In genomic region chr1:109771712-109772657, GRCh38 we compare ENCODE assay signal across 22 cellular contexts. TPM values are rescaled to one million over a fixed set of nuclear protein-coding genes. Genes with fewer than 3 reads are reported as not detected.
DNase-seq lines count a peak whose midpoint lies in the region; ATAC-seq, FAIRE-seq and TF ChIP-seq lines count a peak whose summit lies in the region.
"Had no signal": no experiment of that assay in that cellular context is flagged by ENCODE, and none has a peak within 500 bp of the region (broad histone marks: within the 10 kb centered on the region; RNA-seq: fewer than 3 reads in every experiment).

No MANE protein-coding gene starts in this region.

- no peaks in the 10 kb centered on the region for H3K36me3 Mint-ChIP-seq in natural killer cell treated with Interleukin-12 subunit alpha and Interleukin-12 subunit beta and Interleukin-15 and Interleukin-18, amount 100 ng/mL, for 72 hours
- no peaks in the 10 kb centered on the region for H3K36me3 Mint-ChIP-seq in natural killer cell
- H3K36me3 Mint-ChIP-seq: CD4-positive, CD25-positive, alpha-beta regulatory T cell had no signal

- no peak overlapping the region for H3K4me3 Mint-ChIP-seq in natural killer cell treated with Interleukin-12 subunit alpha and Interleukin-12 subunit beta and Interleukin-15 and Interleukin-18, amount 100 ng/mL, for 72 hours
- no peak overlapping the region for H3K4me3 Mint-ChIP-seq in natural killer cell
- H3K4me3 Mint-ChIP-seq: CD4-positive, CD25-positive, alpha-beta regulatory T cell; stimulated activated naive CD8-positive, alpha-beta T cell treated with anti-CD3 and anti-CD28 coated beads, Interleukin-15, Interleukin-2, amounts not matched to agents 100 ng/mL and 50 ng/mL, for 24 hours; T-helper 1 cell treated with Interleukin-12 subunit alpha and Interleukin-12 subunit beta and Interleukin-4 antibody, amounts not matched to agents 30 μg/mL and 1 μg/mL, for 36 hours had no signal

- H3K27me3 ChIP-seq in H1 (replicated peaks in 1 of 4; ENCODE audit: control insufficient read depth in 3 of 4, extremely low read depth in 1 of 4, insufficient read depth in 3 of 4, low read length in 3 of 4): no peaks in the 10 kb centered on the region; a peak in 2 of 7 replicates
- no peaks in the 10 kb centered on the region for H3K27me3 ChIP-seq in uterus
- H3K27me3 ChIP-seq in A673 (replicated peaks; ENCODE audit: insufficient read depth, low read depth, low read length, poor library complexity): no peaks in the 10 kb centered on the region
- H3K27me3 ChIP-seq in breast epithelium: no peaks in the 10 kb centered on the region
- H3K27me3 ChIP-seq: heart left ventricle had no signal

- H3K9me3 ChIP-seq in H1 (ENCODE audit: insufficient read depth in 2 of 2, low read depth in 1 of 2, low read length in 1 of 2) (no peaks in the 10 kb centered on the region), mucosa of descending colon (no peaks in the 10 kb centered on the region), uterus (no peaks in the 10 kb centered on the region), A673 (ENCODE audit: low read depth, low read length, poor library complexity, severe bottlenecking) (no peaks in the 10 kb centered on the region), breast epithelium (no peaks in the 10 kb centered on the region)
- H3K9me3 ChIP-seq: heart left ventricle had no signal

- TF ChIP-seq POLR2A in H1 (IDR thresholded peaks at IDR 0.05; ENCODE audit: control extremely low read depth in 1 of 2, low read depth in 2 of 2, low read length in 2 of 2): no peak
- TF ChIP-seq POLR2A in uterus (IDR thresholded peaks at IDR 0.05): no peak
- TF ChIP-seq POLR2A in breast epithelium (IDR thresholded peaks at IDR 0.05): no peak

- no peaks in the 10 kb centered on the region for H4K20me1 ChIP-seq in H1 (replicated peaks in 1 of 2; ENCODE audit: control insufficient read depth in 1 of 2, insufficient read depth in 2 of 2, low read length in 2 of 2)

- DNase-seq in natural killer cell treated with Interleukin-12 subunit alpha and Interleukin-12 subunit beta and Interleukin-15 and Interleukin-18, amount 100 ng/mL, for 72 hours (ENCODE audit: low spot score): peak; percentile 26
- DNase-seq in natural killer cell (no peak), H1 (ENCODE audit: low read depth in 1 of 2, low spot score in 2 of 2) (no peak), mucosa of descending colon (peak in 2 of 3 donors; percentile 25 to 32), uterus (peak; percentile 8 to 9), A673 (ENCODE audit: low spot score) (no peak), breast epithelium (ENCODE audit: low spot score in 2 of 2) (no peak)
- DNase-seq: amniotic stem cell; CD4-positive, CD25-positive, alpha-beta regulatory T cell; cerebellar nuclear complex; DMS53; NCI-H187 treated with DMSO at 0.1 percent for 48 hours; NCI-H345; SHP77; WERI-Rb-1 had no signal

- no peak overlapping the region for H2BK12ac ChIP-seq in H1 (ENCODE audit: low read depth, low read length)

- H3K56ac ChIP-seq in H1 (replicated peaks; ENCODE audit: insufficient read length, low read depth, low read length): no peak overlapping the region

- no peak overlapping the region for H2BK15ac ChIP-seq in H1 (ENCODE audit: low read length)

- no peak overlapping the region for H3K23ac ChIP-seq in H1 (ENCODE audit: insufficient read length)

- no peak overlapping the region for H3K18ac ChIP-seq in H1 (ENCODE audit: extremely low read depth, low read length)

- no peak overlapping the region for H2BK5ac ChIP-seq in H1 (ENCODE audit: low read depth, low read length)

- no peak overlapping the region for H2BK20ac ChIP-seq in H1 (ENCODE audit: low read length)

- H3K79me1 ChIP-seq in H1 (ENCODE audit: low read depth, low read length): no peaks in the 10 kb centered on the region

- intact Hi-C loops in natural killer cell (cut with micrococcal nuclease): no loop called here
- intact Hi-C loops in mucosa of descending colon (cut with DNase I, micrococcal nuclease): loop anchor here (5.0 kb wide), 1 partner anchor 130 kb away; no protein-coding TSS in a partner anchor
- intact Hi-C loops in uterus (cut with DNase I; ENCODE audit: low total_unique reads): loop anchor here (5.0 kb wide), 1 partner anchor 130 kb away; no protein-coding TSS in a partner anchor
- intact Hi-C loops in A673 (cut with micrococcal nuclease; ENCODE audit: unreplicated experiment): loop anchor here (5.0 to 10.0 kb wide), 3 partner anchors 130 to 343 kb away; partner anchors contain the start of gene UBL4B
- intact Hi-C loops in breast epithelium (cut with DNase I; ENCODE audit: low total_unique reads): loop anchor here (10.0 kb wide), 1 partner anchor 137 kb away; no protein-coding TSS in a partner anchor

- H3K27ac Mint-ChIP-seq in natural killer cell treated with Interleukin-12 subunit alpha and Interleukin-12 subunit beta and Interleukin-15 and Interleukin-18, amount 100 ng/mL, for 72 hours: no peak overlapping the region
- H3K27ac Mint-ChIP-seq in natural killer cell: peak overlapping the region in 1 of 2 donors; percentile 39
- H3K27ac Mint-ChIP-seq: stimulated activated naive CD8-positive, alpha-beta T cell treated with anti-CD3 and anti-CD28 coated beads, Interleukin-15, Interleukin-2, amounts not matched to agents 100 ng/mL and 50 ng/mL, for 24 hours; T-helper 1 cell treated with Interleukin-12 subunit alpha and Interleukin-12 subunit beta and Interleukin-4 antibody, amounts not matched to agents 30 μg/mL and 1 μg/mL, for 36 hours had no signal

- FAIRE-seq in H1 (lab: Jason Lieb, UNC): no peak
- FAIRE-seq: endometrium had no signal

- POLR2A ChIA-PET in H1 (lab: Charles Lee; ENCODE audit: partially characterized antibody): interaction anchor here (1.7 kb wide), 1 partner anchor 32 kb away, joined by 3 read pairs; no protein-coding TSS in a partner anchor
- POLR2A ChIA-PET in A673 (lab: Charles Lee; ENCODE audit: low non-redundant PET): no interaction called here

- 0 out of 2 replicates have a peak, but pooled peaks cover 1% of the 10 kb centered on the region for H3K23me2 ChIP-seq in H1 (ENCODE audit: low read depth, low read length)

- peaks cover 21 to 27% of the 10 kb centered on the region in 2 donors for H3K27me3 Mint-ChIP-seq in natural killer cell treated with Interleukin-12 subunit alpha and Interleukin-12 subunit beta and Interleukin-15 and Interleukin-18, amount 100 ng/mL, for 72 hours
- H3K27me3 Mint-ChIP-seq in natural killer cell (ENCODE audit: low read depth in 2 of 2): peaks cover 20 to 27% of the 10 kb centered on the region in 2 donors
- H3K27me3 Mint-ChIP-seq: stimulated activated naive CD8-positive, alpha-beta T cell treated with anti-CD3 and anti-CD28 coated beads, Interleukin-15, Interleukin-2, amounts not matched to agents 100 ng/mL and 50 ng/mL, for 24 hours had no signal

- H2BK120ac ChIP-seq in H1 (replicated peaks; ENCODE audit: low read depth, low read length): no peak overlapping the region

- H3K27ac ChIP-seq in H1 (ENCODE audit: low read depth, low read length) (no peak overlapping the region), uterus (no peak overlapping the region), A673 (ENCODE audit: low read depth, low read length, poor library complexity, severe bottlenecking) (no peak overlapping the region), breast epithelium (no peak overlapping the region)
- H3K27ac ChIP-seq: heart left ventricle, WERI-Rb-1 had no signal

- no peak overlapping the region for H4K5ac ChIP-seq in H1 (ENCODE audit: insufficient read length, low read depth, low read length)

- H3K14ac ChIP-seq in H1 (ENCODE audit: insufficient read length): no peak overlapping the region

- TF ChIP-seq EP300 in H1 (IDR thresholded peaks at IDR 0.05; ENCODE audit: borderline replicate concordance in 1 of 2, low read depth in 2 of 2, low read length in 2 of 2): no peak

- H2AFZ ChIP-seq in H1 (ENCODE audit: low read length): no peak overlapping the region

- H3K36me3 ChIP-seq in H1 (ENCODE audit: control insufficient read depth in 2 of 4, insufficient read depth in 4 of 4, low read length in 3 of 4) (no peaks in the 10 kb centered on the region), mucosa of descending colon (ENCODE audit: low read depth) (no peaks in the 10 kb centered on the region), uterus (no peaks in the 10 kb centered on the region), A673 (ENCODE audit: insufficient read depth, low read length, poor library complexity, severe bottlenecking) (no peaks in the 10 kb centered on the region), breast epithelium (no peaks in the 10 kb centered on the region)
- H3K36me3 ChIP-seq: heart left ventricle, WERI-Rb-1 had no signal

- H3K4me2 ChIP-seq in H1 (ENCODE audit: insufficient read depth in 1 of 2, low read depth in 2 of 2, low read length in 2 of 2): no peak overlapping the region

- H3K9me3 Mint-ChIP-seq in natural killer cell treated with Interleukin-12 subunit alpha and Interleukin-12 subunit beta and Interleukin-15 and Interleukin-18, amount 100 ng/mL, for 72 hours: no peaks in the 10 kb centered on the region
- H3K9me3 Mint-ChIP-seq in natural killer cell: no peaks in the 10 kb centered on the region
- H3K9me3 Mint-ChIP-seq: CD4-positive, CD25-positive, alpha-beta regulatory T cell; stimulated activated naive CD8-positive, alpha-beta T cell treated with anti-CD3 and anti-CD28 coated beads, Interleukin-15, Interleukin-2, amounts not matched to agents 100 ng/mL and 50 ng/mL, for 24 hours; T-helper 1 cell treated with Interleukin-12 subunit alpha and Interleukin-12 subunit beta and Interleukin-4 antibody, amounts not matched to agents 30 μg/mL and 1 μg/mL, for 36 hours had no signal

- H3K9ac ChIP-seq in H1 (replicated peaks in 1 of 4; ENCODE audit: extremely low read depth in 1 of 4, low read depth in 3 of 4, low read length in 3 of 4): no peak overlapping the region

- no peak overlapping the region for H4K8ac ChIP-seq in H1 (ENCODE audit: extremely low read depth, insufficient read depth, low read length)

- H4K91ac ChIP-seq in H1 (replicated peaks; ENCODE audit: insufficient read length, low read length): no peak overlapping the region

- no peak for ATAC-seq in natural killer cell treated with Interleukin-12 subunit alpha and Interleukin-12 subunit beta and Interleukin-15 and Interleukin-18, amount 100 ng/mL, for 72 hours
- ATAC-seq in natural killer cell (no peak), mucosa of descending colon (peak; percentile 22), GM19351 (IDR thresholded peaks at IDR 0.05; ENCODE audit: unreplicated experiment) (no peak)
- ATAC-seq: heart left ventricle, right cardiac atrium had no signal

- CTCF ChIA-PET in H1 (lab: Charles Lee; ENCODE audit: partially characterized antibody) (interaction anchor here (0.8 to 27.2 kb wide), 24 partner anchors 8 to 239 kb away, joined by 3 to 700 read pairs (median 7); partner anchors contain the start of genes AHCYL1, EPS8L3 and GNAI3), A673 (lab: Charles Lee) (interaction anchor here (1.4 to 3.5 kb wide), 3 partner anchors 132 to 226 kb away, joined by 6 to 23 read pairs (median 6); no protein-coding TSS in a partner anchor)

- H3K79me2 ChIP-seq in H1 (ENCODE audit: control insufficient read depth in 1 of 2, insufficient read depth in 2 of 2, low read length in 2 of 2): no peaks in the 10 kb centered on the region

- peaks cover 0 to 6% of the 10 kb centered on the region in 2 donors for H3K4me1 Mint-ChIP-seq in natural killer cell treated with Interleukin-12 subunit alpha and Interleukin-12 subunit beta and Interleukin-15 and Interleukin-18, amount 100 ng/mL, for 72 hours (ENCODE audit: low read depth in 2 of 2)
- peaks cover 0 to 7% of the 10 kb centered on the region in 2 donors for H3K4me1 Mint-ChIP-seq in natural killer cell

- peak overlapping the region; percentile 14 for H3K4ac ChIP-seq in H1 (replicated peaks; ENCODE audit: insufficient read length, low read depth, low read length)

- no peak for TF ChIP-seq RAD21 in H1 (IDR thresholded peaks at IDR 0.05 in 1 of 2, conservative IDR thresholded peaks at IDR 0.05 in 1 of 2; ENCODE audit: low read depth in 2 of 2, low read length in 2 of 2)

- no peak overlapping the region for H2AK5ac ChIP-seq in H1 (ENCODE audit: low read depth, low read length)

- 91% methylated on average over 10 of the region's 10 CpGs; no CpG with 5 or more reads in 1 of the 2 experiments for WGBS in H1 (ENCODE audit: extremely low coverage in 1 of 2, insufficient coverage in 1 of 2, insufficient read length in 1 of 2, insufficient replicate concordance in 2 of 2, low coverage in 1 of 2, low lambda C conversion rate in 2 of 2, missing lambda C conversion rate in 1 of 2), 2 experiments

- no peak for TF ChIP-seq CTCF in natural killer cell (IDR thresholded peaks at IDR 0.05)
- no peak for TF ChIP-seq CTCF in H1 (IDR thresholded peaks at IDR 0.05; ENCODE audit: control extremely low read depth in 1 of 3, insufficient read depth in 1 of 3, low read depth in 1 of 3, low read length in 3 of 3)
- no peak for TF ChIP-seq CTCF in mucosa of descending colon (IDR thresholded peaks at IDR 0.05)
- no peak for TF ChIP-seq CTCF in uterus (IDR thresholded peaks at IDR 0.05)
- TF ChIP-seq CTCF in A673 (conservative IDR thresholded peaks at IDR 0.05; ENCODE audit: low read depth, low read length): no peak
- no peak for TF ChIP-seq CTCF in breast epithelium (IDR thresholded peaks at IDR 0.05)

- H3K4me3 ChIP-seq in H1 (ENCODE audit: extremely low read depth in 1 of 4, insufficient read depth in 2 of 4, low read depth in 3 of 4, low read length in 4 of 4) (no peak overlapping the region), mucosa of descending colon (no peak overlapping the region), uterus (no peak overlapping the region), A673 (ENCODE audit: low read depth, low read length, poor library complexity, severe bottlenecking) (no peak overlapping the region), breast epithelium (no peak overlapping the region)
- H3K4me3 ChIP-seq: heart left ventricle had no signal

- no TSS peak for BruUV-seq in A673 (replicated peaks; lab: Mats Ljungman, UMichigan)

- H3K4me1 ChIP-seq in H1 (replicated peaks in 1 of 4; ENCODE audit: control insufficient read depth in 3 of 4, insufficient read depth in 4 of 4, low read length in 3 of 4) (peaks cover 0 to under 1% (median 0%) of the 10 kb centered on the region in 4 experiments; a peak in 1 of 7 replicates), mucosa of descending colon (ENCODE audit: low read depth) (peaks cover 3% of the 10 kb centered on the region), uterus (no peaks in the 10 kb centered on the region), A673 (ENCODE audit: insufficient read depth, low read length, poor library complexity, severe bottlenecking) (peaks cover 7% of the 10 kb centered on the region), breast epithelium (no peaks in the 10 kb centered on the region)

RNA-seq across cellular contexts. Expression of gene EPS8L3, which starts 8.3 kb away (rescaled TPM):
- total RNA-seq in natural killer cell treated with Interleukin-12 subunit alpha and Interleukin-12 subunit beta and Interleukin-15 and Interleukin-18, amount 100 ng/mL, for 72 hours: not detected
- total RNA-seq in natural killer cell (under 1 TPM in 1 of 3 donors, not detected in 2; 0.47 TPM), mucosa of descending colon (100 to 1,000 TPM; 211 to 539 (median 356) TPM), uterus (under 1 TPM in 2 of 4 donors, not detected in 2; 0.26 to 0.29 TPM), A673 (2021) (not detected in 2 replicates), breast epithelium (1 to 10 TPM in 1 of 3 donors, not detected in 2; 3.6 TPM)
- not detected in 2 replicates for total RNA-seq in H1 (2021; fragmentation: NEBNext Ultra II Directional; extraction: Animal tissue kit (Norgen Biotek cat#: 25700))
- polyA plus RNA-seq in H1 (2011; rRNA removed): not detected in 2 replicates
- polyA plus RNA-seq in H1 (2011; cell fraction: cytosol; rRNA removed): 0.09 TPM
- not detected for polyA plus RNA-seq in H1 (2011; cell fraction: nucleus; rRNA removed)
- not detected in 4 replicates for polyA plus RNA-seq in H1 (2012, experiment 1 of 2)
- not detected for polyA plus RNA-seq in H1 (2012, experiment 2 of 2)
- polyA plus RNA-seq in H1 (2013, experiment 1 of 2): not detected
- not detected for polyA plus RNA-seq in H1 (2013, experiment 2 of 2)
- not detected in 2 replicates for polyA minus RNA-seq in H1 (2011; rRNA and poly(A)+ RNA removed)
- polyA minus RNA-seq in H1 (2011; cell fraction: cytosol; rRNA and poly(A)+ RNA removed): not detected
- not detected for polyA minus RNA-seq in H1 (2011; cell fraction: nucleus; rRNA and poly(A)+ RNA removed)
- total RNA-seq: activated CD8-positive, alpha-beta memory T cell treated with anti-CD3 and anti-CD28 coated beads for 36 hours; CD4-positive, CD25-positive, alpha-beta regulatory T cell; right cardiac atrium had no signal
- polyA plus RNA-seq: CD4-positive, CD25-positive, alpha-beta regulatory T cell; right cardiac atrium had no signal

RNA-seq across cellular contexts. Expression of gene GSTM3, which starts 31.1 kb away (rescaled TPM):
- total RNA-seq in natural killer cell treated with Interleukin-12 subunit alpha and Interleukin-12 subunit beta and Interleukin-15 and Interleukin-18, amount 100 ng/mL, for 72 hours: 1 to 10 TPM; 2.3 to 4.0 TPM
- total RNA-seq in natural killer cell: 1 to 10 TPM; 1.7 to 3.0 (median 3.0) TPM
- total RNA-seq in H1 (2021; fragmentation: NEBNext Ultra II Directional; extraction: Animal tissue kit (Norgen Biotek cat#: 25700)): 2.2 and 4.3 TPM in 2 replicates
- polyA plus RNA-seq in H1 (2011; rRNA removed): 3.0 and 5.1 TPM in 2 replicates
- 6.3 TPM for polyA plus RNA-seq in H1 (2011; cell fraction: cytosol; rRNA removed)
- 2.9 TPM for polyA plus RNA-seq in H1 (2011; cell fraction: nucleus; rRNA removed)
- polyA plus RNA-seq in H1 (2012, experiment 1 of 2): 4.2 to 7.7 TPM (median 6.0 TPM) in 4 replicates
- polyA plus RNA-seq in H1 (2012, experiment 2 of 2): 2.0 TPM
- polyA plus RNA-seq in H1 (2013, experiment 1 of 2): 4.0 TPM
- polyA plus RNA-seq in H1 (2013, experiment 2 of 2): 5.0 TPM
- 7.7 and 11.4 TPM in 2 replicates for polyA minus RNA-seq in H1 (2011; rRNA and poly(A)+ RNA removed)
- polyA minus RNA-seq in H1 (2011; cell fraction: cytosol; rRNA and poly(A)+ RNA removed): 4.3 TPM
- polyA minus RNA-seq in H1 (2011; cell fraction: nucleus; rRNA and poly(A)+ RNA removed): 5.0 TPM
- 10 to 100 TPM in 2 of 3 donors, 1 to 10 TPM in 1; 4.9 to 84.8 (median 12.4) TPM for total RNA-seq in mucosa of descending colon
- total RNA-seq in uterus: 100 to 1,000 TPM in 1 of 4 donors, 10 to 100 TPM in 3; 39.1 to 104 (median 61.0) TPM
- 72.2 and 73.4 TPM in 2 replicates for total RNA-seq in A673 (2021)
- total RNA-seq in breast epithelium: 100 to 1,000 TPM in 2 of 3 donors, 10 to 100 TPM in 1; 40.0 to 226 (median 105) TPM

RNA-seq across cellular contexts. Expression of gene GSTM5, which starts 59.9 kb away (rescaled TPM):
- total RNA-seq in natural killer cell treated with Interleukin-12 subunit alpha and Interleukin-12 subunit beta and Interleukin-15 and Interleukin-18, amount 100 ng/mL, for 72 hours: not detected
- total RNA-seq in natural killer cell: under 1 TPM in 2 of 3 donors, not detected in 1; 0.07 to 0.35 TPM
- 0.24 and 0.25 TPM in 2 replicates for total RNA-seq in H1 (2021; fragmentation: NEBNext Ultra II Directional; extraction: Animal tissue kit (Norgen Biotek cat#: 25700))
- 0.64 and 0.89 TPM in 2 replicates for polyA plus RNA-seq in H1 (2011; rRNA removed)
- 0.90 TPM for polyA plus RNA-seq in H1 (2011; cell fraction: cytosol; rRNA removed)
- 0.96 TPM for polyA plus RNA-seq in H1 (2011; cell fraction: nucleus; rRNA removed)
- polyA plus RNA-seq in H1 (2012, experiment 1 of 2): 0.37 to 0.86 TPM (median 0.51 TPM) in 4 replicates
- 0.91 TPM for polyA plus RNA-seq in H1 (2012, experiment 2 of 2)
- polyA plus RNA-seq in H1 (2013, experiment 1 of 2): 0.20 TPM
- polyA plus RNA-seq in H1 (2013, experiment 2 of 2): 0.11 TPM
- 0.50 and 2.0 TPM in 2 replicates for polyA minus RNA-seq in H1 (2011; rRNA and poly(A)+ RNA removed)
- polyA minus RNA-seq in H1 (2011; cell fraction: cytosol; rRNA and poly(A)+ RNA removed): not detected
- 0.40 TPM for polyA minus RNA-seq in H1 (2011; cell fraction: nucleus; rRNA and poly(A)+ RNA removed)
- total RNA-seq in mucosa of descending colon: 1 to 10 TPM; 2.5 to 6.1 (median 4.8) TPM
- 10 to 100 TPM in 3 of 4 donors, under 1 TPM in 1; 0.51 to 24.8 (median 22.3) TPM for total RNA-seq in uterus
- total RNA-seq in A673 (2021): 0.13 and 0.43 TPM in 2 replicates
- total RNA-seq in breast epithelium: 1 to 10 TPM; 1.8 to 4.6 (median 3.6) TPM
- total RNA-seq: activated CD8-positive, alpha-beta memory T cell treated with anti-CD3 and anti-CD28 coated beads for 36 hours; CD4-positive, CD25-positive, alpha-beta regulatory T cell had no signal
- polyA plus RNA-seq: CD4-positive, CD25-positive, alpha-beta regulatory T cell had no signal

Comparison
In these comparisons a context has a peak if more than half of its experiments do, and no peak if none do; other contexts are left out.
1. DNase-seq: peak in natural killer cell treated with Interleukin-12 subunit alpha and Interleukin-12 subunit beta and Interleukin-15 and Interleukin-18, amount 100 ng/mL, for 72 hours (single experiment), mucosa of descending colon (2 of 3) and uterus (2 of 2); none in natural killer cell (single experiment), H1 (0 of 2), A673 (single experiment) and breast epithelium (0 of 2).
2. RNA of gene EPS8L3, which starts 8.3 kb away (total RNA-seq): 211 to 539 TPM in mucosa of descending colon; 0.47 TPM in natural killer cell, 0.26 to 0.29 TPM in uterus, not detected in natural killer cell treated with Interleukin-12 subunit alpha and Interleukin-12 subunit beta and Interleukin-15 and Interleukin-18, amount 100 ng/mL, for 72 hours, not detected in H1, not detected in A673 and 3.6 TPM in breast epithelium; every median in the first group is over 10 times any median in the second.